1 cellular context compared by ENCODE assay signal in the genomic region with DNA sequence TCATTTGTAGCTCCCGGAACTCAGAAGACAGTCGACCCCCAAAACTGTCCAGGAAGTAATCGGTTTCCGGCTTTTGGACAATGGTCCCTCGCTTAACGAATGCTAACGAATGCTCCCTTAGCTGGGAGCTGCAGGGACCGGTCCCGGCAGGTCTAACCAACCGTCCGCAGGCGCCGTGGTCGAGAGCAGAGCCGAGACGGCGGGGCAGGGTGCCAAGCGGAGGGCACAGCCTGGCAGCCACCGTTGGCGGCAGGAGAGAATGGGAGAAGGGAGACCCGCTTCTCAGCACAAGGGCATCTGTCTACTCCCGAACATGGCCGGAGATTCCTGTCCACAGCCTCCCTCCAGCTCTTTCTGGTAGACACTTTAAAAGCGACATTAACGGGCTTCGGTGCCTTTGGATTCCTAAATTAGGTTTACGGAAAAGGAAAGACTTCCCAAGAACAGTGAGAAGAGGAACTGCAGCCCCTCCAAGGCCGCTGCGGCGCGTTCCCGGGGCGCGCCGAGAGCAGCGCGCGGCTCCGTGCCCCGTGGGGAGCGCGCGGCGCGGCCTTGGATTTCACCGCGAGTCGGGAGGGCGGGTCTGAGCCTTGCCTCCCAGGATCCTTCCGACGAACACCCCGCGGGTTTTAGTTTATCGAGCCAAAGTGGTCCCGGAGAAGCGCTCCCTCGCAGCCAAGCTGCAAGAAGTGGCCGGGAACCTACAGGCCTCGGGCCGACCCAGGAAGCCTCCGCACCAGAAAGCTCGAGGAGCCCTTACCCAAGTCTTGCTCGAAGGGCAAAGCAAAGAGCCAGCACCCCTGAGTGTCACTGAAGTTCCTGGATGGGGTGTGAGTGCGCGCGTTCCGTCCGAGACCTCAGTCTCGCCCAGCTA.
TF ChIP-seq lines count a peak whose summit lies in the region.

No MANE protein-coding gene starts in this region.

TF ChIP-seq in GM23338, 12 proteins besides CTCF, POLR2A, EP300 and RAD21 (continued from another document):
- TF ChIP-seq, protein P1, sequence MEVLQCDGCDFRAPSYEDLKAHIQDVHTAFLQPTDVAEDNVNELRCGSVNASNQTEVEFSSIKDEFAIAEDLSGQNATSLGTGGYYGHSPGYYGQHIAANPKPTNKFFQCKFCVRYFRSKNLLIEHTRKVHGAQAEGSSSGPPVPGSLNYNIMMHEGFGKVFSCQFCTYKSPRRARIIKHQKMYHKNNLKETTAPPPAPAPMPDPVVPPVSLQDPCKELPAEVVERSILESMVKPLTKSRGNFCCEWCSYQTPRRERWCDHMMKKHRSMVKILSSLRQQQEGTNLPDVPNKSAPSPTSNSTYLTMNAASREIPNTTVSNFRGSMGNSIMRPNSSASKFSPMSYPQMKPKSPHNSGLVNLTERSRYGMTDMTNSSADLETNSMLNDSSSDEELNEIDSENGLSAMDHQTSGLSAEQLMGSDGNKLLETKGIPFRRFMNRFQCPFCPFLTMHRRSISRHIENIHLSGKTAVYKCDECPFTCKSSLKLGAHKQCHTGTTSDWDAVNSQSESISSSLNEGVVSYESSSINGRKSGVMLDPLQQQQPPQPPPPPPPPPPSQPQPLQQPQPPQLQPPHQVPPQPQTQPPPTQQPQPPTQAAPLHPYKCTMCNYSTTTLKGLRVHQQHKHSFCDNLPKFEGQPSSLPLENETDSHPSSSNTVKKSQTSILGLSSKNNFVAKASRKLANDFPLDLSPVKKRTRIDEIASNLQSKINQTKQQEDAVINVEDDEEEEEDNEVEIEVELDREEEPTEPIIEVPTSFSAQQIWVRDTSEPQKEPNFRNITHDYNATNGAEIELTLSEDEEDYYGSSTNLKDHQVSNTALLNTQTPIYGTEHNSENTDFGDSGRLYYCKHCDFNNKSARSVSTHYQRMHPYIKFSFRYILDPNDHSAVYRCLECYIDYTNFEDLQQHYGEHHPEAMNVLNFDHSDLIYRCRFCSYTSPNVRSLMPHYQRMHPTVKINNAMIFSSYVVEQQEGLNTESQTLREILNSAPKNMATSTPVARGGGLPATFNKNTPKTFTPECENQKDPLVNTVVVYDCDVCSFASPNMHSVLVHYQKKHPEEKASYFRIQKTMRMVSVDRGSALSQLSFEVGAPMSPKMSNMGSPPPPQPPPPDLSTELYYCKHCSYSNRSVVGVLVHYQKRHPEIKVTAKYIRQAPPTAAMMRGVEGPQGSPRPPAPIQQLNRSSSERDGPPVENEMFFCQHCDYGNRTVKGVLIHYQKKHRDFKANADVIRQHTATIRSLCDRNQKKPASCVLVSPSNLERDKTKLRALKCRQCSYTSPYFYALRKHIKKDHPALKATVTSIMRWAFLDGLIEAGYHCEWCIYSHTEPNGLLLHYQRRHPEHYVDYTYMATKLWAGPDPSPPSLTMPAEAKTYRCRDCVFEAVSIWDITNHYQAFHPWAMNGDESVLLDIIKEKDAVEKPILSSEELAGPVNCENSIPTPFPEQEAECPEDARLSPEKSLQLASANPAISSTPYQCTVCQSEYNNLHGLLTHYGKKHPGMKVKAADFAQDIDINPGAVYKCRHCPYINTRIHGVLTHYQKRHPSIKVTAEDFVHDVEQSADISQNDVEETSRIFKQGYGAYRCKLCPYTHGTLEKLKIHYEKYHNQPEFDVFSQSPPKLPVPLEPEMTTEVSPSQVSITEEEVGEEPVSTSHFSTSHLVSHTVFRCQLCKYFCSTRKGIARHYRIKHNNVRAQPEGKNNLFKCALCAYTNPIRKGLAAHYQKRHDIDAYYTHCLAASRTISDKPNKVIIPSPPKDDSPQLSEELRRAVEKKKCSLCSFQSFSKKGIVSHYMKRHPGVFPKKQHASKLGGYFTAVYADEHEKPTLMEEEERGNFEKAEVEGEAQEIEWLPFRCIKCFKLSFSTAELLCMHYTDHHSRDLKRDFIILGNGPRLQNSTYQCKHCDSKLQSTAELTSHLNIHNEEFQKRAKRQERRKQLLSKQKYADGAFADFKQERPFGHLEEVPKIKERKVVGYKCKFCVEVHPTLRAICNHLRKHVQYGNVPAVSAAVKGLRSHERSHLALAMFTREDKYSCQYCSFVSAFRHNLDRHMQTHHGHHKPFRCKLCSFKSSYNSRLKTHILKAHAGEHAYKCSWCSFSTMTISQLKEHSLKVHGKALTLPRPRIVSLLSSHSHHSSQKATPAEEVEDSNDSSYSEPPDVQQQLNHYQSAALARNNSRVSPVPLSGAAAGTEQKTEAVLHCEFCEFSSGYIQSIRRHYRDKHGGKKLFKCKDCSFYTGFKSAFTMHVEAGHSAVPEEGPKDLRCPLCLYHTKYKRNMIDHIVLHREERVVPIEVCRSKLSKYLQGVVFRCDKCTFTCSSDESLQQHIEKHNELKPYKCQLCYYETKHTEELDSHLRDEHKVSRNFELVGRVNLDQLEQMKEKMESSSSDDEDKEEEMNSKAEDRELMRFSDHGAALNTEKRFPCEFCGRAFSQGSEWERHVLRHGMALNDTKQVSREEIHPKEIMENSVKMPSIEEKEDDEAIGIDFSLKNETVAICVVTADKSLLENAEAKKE (CRISPR knock-in tag; IDR thresholded peaks at IDR 0.05), result no peak
- TF ChIP-seq, protein P2, sequence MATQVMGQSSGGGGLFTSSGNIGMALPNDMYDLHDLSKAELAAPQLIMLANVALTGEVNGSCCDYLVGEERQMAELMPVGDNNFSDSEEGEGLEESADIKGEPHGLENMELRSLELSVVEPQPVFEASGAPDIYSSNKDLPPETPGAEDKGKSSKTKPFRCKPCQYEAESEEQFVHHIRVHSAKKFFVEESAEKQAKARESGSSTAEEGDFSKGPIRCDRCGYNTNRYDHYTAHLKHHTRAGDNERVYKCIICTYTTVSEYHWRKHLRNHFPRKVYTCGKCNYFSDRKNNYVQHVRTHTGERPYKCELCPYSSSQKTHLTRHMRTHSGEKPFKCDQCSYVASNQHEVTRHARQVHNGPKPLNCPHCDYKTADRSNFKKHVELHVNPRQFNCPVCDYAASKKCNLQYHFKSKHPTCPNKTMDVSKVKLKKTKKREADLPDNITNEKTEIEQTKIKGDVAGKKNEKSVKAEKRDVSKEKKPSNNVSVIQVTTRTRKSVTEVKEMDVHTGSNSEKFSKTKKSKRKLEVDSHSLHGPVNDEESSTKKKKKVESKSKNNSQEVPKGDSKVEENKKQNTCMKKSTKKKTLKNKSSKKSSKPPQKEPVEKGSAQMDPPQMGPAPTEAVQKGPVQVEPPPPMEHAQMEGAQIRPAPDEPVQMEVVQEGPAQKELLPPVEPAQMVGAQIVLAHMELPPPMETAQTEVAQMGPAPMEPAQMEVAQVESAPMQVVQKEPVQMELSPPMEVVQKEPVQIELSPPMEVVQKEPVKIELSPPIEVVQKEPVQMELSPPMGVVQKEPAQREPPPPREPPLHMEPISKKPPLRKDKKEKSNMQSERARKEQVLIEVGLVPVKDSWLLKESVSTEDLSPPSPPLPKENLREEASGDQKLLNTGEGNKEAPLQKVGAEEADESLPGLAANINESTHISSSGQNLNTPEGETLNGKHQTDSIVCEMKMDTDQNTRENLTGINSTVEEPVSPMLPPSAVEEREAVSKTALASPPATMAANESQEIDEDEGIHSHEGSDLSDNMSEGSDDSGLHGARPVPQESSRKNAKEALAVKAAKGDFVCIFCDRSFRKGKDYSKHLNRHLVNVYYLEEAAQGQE (IDR thresholded peaks at IDR 0.05; ENCODE audit: unreplicated experiment), result no peak
- no peak for TF ChIP-seq JUNB (IDR thresholded peaks at IDR 0.05; ENCODE audit: unreplicated experiment)
